Comparison of ENCODE assay signal across 20 cellular contexts in the genomic region with DNA sequence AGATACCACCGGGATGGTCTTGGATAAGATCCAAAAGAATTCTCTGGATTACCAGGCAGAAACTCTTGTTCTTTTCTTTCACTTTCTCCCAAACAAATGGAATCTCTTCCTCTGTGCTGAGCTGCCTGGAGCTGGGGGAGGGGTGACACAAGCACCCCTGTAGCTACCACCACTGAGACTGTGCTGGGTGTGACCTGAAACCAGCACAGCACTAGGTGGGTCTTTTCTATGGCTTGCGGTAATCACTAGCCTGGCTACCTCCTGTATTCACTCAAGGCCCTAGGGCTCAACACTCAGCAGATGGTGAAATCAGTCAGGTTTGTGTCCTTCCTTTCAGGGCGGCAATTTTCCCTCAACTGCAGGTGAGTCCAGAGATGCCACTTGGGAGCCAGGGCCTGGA.
"Had no signal": no experiment of that assay in that cellular context is flagged by ENCODE, and none has a peak within 500 bp of the region (broad histone marks: within the 10 kb centered on the region; RNA-seq: fewer than 3 reads in every experiment).

No MANE protein-coding gene starts in this region.

- DNase-seq: IMR-90, Karpas-422, KG1, MG63, NCI-H1092, NCI-H1105 treated with DMSO at 0.1 percent for 48 hours, NCI-H1417 treated with DMSO at 0.1 percent for 48 hours, NCI-H146, NCI-H1694 treated with DMSO at 0.1 percent for 48 hours, NCI-H1930, NCI-H2081 treated with DMSO at 0.1 percent for 48 hours, NCI-H2171, NCI-H226, NCI-H446, NCI-H510A, NCI-H524 treated with DMSO at 0.1 percent for 48 hours, NCI-H82, Right ventricle myocardium superior, RPMI8226 had no signal

- H3K9me3 ChIP-seq: MG63 had no signal

- ATAC-seq: HepG2 had no signal

- H3K27me3 ChIP-seq: MG63 had no signal

- H3K36me3 ChIP-seq: MG63 had no signal

- H3K4me3 ChIP-seq: MG63 had no signal
